27 cellular contexts compared by ENCODE assay signal in genomic region chr6:131958551-131959470, GRCh38. TPM values are rescaled to one million over a fixed set of nuclear protein-coding genes. Genes with fewer than 3 reads are reported as not detected.
DNase-seq lines count a peak whose midpoint lies in the region; ATAC-seq, FAIRE-seq and TF ChIP-seq lines count a peak whose summit lies in the region.
"Had no signal": no experiment of that assay in that cellular context is flagged by ENCODE, and none has a peak within 500 bp of the region (broad histone marks: within the 10 kb centered on the region; RNA-seq: fewer than 3 reads in every experiment).

No MANE protein-coding gene starts in this region.

- H3K9me3 Mint-ChIP-seq in type B pancreatic cell = peaks cover 5% of the 10 kb centered on the region
- H3K9me3 Mint-ChIP-seq: activated CD4-positive, alpha-beta T cell treated with anti-CD3 and anti-CD28 coated beads, Interleukin-2, amount 10 ng/mL, durations not matched to agents 7 days and 5 days; memory B cell; stimulated activated memory B cell treated with anti-CD40 and anti-IgM and Interleukin-4, amounts not matched to agents 10 μg/mL and 1 μg/mL and 100 μg/mL, for 72 hours had no signal

- no peaks in the 10 kb centered on the region for H3K27me3 Mint-ChIP-seq in type B pancreatic cell
- H3K27me3 Mint-ChIP-seq: memory B cell had no signal

- 43% methylated on average over 11 of the region's 11 CpGs for WGBS in body of pancreas, 2 donors
- WGBS in right lobe of liver (ENCODE audit: insufficient coverage, low coverage, low lambda C conversion rate, missing lambda C conversion rate) = 55% methylated on average over 9 of the region's 11 CpGs

- no peaks in the 10 kb centered on the region for H3K36me3 Mint-ChIP-seq in type B pancreatic cell
- H3K36me3 Mint-ChIP-seq: CD4-positive, CD25-positive, alpha-beta regulatory T cell; memory B cell; naive thymus-derived CD8-positive, alpha-beta T cell; stimulated activated memory B cell treated with anti-CD40 and anti-IgM and Interleukin-4, amounts not matched to agents 10 μg/mL and 1 μg/mL and 100 μg/mL, for 72 hours had no signal

- H3K27ac ChIP-seq in body of pancreas (peak overlapping the region in 3 of 4 donors; percentile 14 to 29 (median 17)), right lobe of liver (peak overlapping the region in 2 of 3 donors; percentile 33 to 41)
- H3K27ac ChIP-seq: epithelial cell of prostate, spleen, suprapubic skin, uterus, VCaP had no signal

- no peaks in the 10 kb centered on the region for H3K36me3 ChIP-seq in body of pancreas (replicated peaks in 1 of 2; ENCODE audit: insufficient read depth in 1 of 2, low read depth in 2 of 2)
- no peaks in the 10 kb centered on the region for H3K36me3 ChIP-seq in right lobe of liver
- H3K36me3 ChIP-seq: spleen, suprapubic skin, uterus had no signal

- peak; percentile 90 for ATAC-seq in body of pancreas
- ATAC-seq in right lobe of liver = peak; percentile 96 to 99 (median 96)
- no peak for ATAC-seq in GM21528 (IDR thresholded peaks at IDR 0.05; ENCODE audit: low FRiP score, unreplicated experiment)
- ATAC-seq: naive thymus-derived CD8-positive, alpha-beta T cell; stimulated activated memory B cell treated with anti-CD40 and anti-IgM and Interleukin-4, amounts not matched to agents 10 μg/mL and 1 μg/mL and 100 μg/mL, for 72 hours had no signal

- TF ChIP-seq CTCF in body of pancreas (IDR thresholded peaks at IDR 0.05) (no peak), right lobe of liver (IDR thresholded peaks at IDR 0.05) (no peak), type B pancreatic cell (conservative IDR thresholded peaks at IDR 0.05) (no peak)

- peak overlapping the region; percentile 39 for H3K27ac Mint-ChIP-seq in type B pancreatic cell
- H3K27ac Mint-ChIP-seq: activated CD4-positive, alpha-beta T cell treated with anti-CD3 and anti-CD28 coated beads, Interleukin-2, amount 10 ng/mL, durations not matched to agents 7 days and 5 days; CD4-positive, CD25-positive, alpha-beta regulatory T cell; memory B cell; naive thymus-derived CD8-positive, alpha-beta T cell; stimulated activated memory B cell treated with anti-CD40 and anti-IgM and Interleukin-4, amounts not matched to agents 10 μg/mL and 1 μg/mL and 100 μg/mL, for 72 hours had no signal

- no peak for DNase-seq in HTR-8/SVneo (ENCODE audit: insufficient read length, low spot score)
- DNase-seq in body of pancreas = peak; percentile 30 to 54 (median 52)
- DNase-seq in right lobe of liver = peak in 2 of 3 donors; percentile 21 to 65
- DNase-seq in type B pancreatic cell (ENCODE audit: extremely low spot score, unreplicated experiment) = no peak
- DNase-seq in H4 (ENCODE audit: low spot score) = no peak
- no peak for DNase-seq in KBM-7
- DNase-seq: activated CD4-positive, alpha-beta T cell treated with anti-CD3 and anti-CD28 coated beads, Interleukin-2, amount 10 ng/mL, durations not matched to agents 7 days and 5 days; activated naive CD4-positive, alpha-beta T cell; activated T-cell treated with anti-CD3 and anti-CD28 coated beads, Interleukin-2, amount 50 U/mL, for 48 hours; CD4-positive, CD25-positive, alpha-beta regulatory T cell; DMS 273 treated with DMSO at 0.1 percent for 48 hours; Karpas-422; kidney glomerular epithelial cell; naive thymus-derived CD8-positive, alpha-beta T cell; NCI-H187; NCI-H524 treated with DMSO at 0.1 percent for 48 hours; occipital lobe; spleen; stimulated activated CD4-positive, alpha-beta T cell treated with anti-CD3 and anti-CD28 coated beads, Interleukin-2, amount 100 ng/mL, for 48 hours; uterus had no signal

- FAIRE-seq in HTR-8/SVneo (lab: Jason Lieb, UNC) = peak; percentile 13

- peaks cover 17% of the 10 kb centered on the region for H3K4me1 Mint-ChIP-seq in type B pancreatic cell (ENCODE audit: unreplicated experiment)
- H3K4me1 Mint-ChIP-seq: activated CD4-positive, alpha-beta T cell treated with anti-CD3 and anti-CD28 coated beads, Interleukin-2, amount 10 ng/mL, durations not matched to agents 7 days and 5 days; CD4-positive, CD25-positive, alpha-beta regulatory T cell; memory B cell; naive thymus-derived CD8-positive, alpha-beta T cell; stimulated activated memory B cell treated with anti-CD40 and anti-IgM and Interleukin-4, amounts not matched to agents 10 μg/mL and 1 μg/mL and 100 μg/mL, for 72 hours had no signal

- intact Hi-C loops in body of pancreas (cut with DNase I) = no loop called here
- intact Hi-C loops in right lobe of liver (cut with DNase I) = no loop called here

- H3K4me1 ChIP-seq in body of pancreas (peaks cover 17% of the 10 kb centered on the region), right lobe of liver (peaks cover 0 to 24% (median 7%) of the 10 kb centered on the region in 4 donors)
- H3K4me1 ChIP-seq: uterus had no signal

- no peak for TF ChIP-seq POLR2A in body of pancreas (IDR thresholded peaks at IDR 0.05)
- TF ChIP-seq POLR2A in right lobe of liver (IDR thresholded peaks at IDR 0.05) = no peak

- H3K27me3 ChIP-seq in body of pancreas (no peaks in the 10 kb centered on the region), right lobe of liver (no peaks in the 10 kb centered on the region)
- H3K27me3 ChIP-seq: spleen, suprapubic skin, uterus had no signal

- in situ Hi-C loops in KBM-7 (cut with MboI; ENCODE audit: low pct_unique_long_range_greater_than_20kb, low sequenced_read_pairs) = no loop called here

- no peak overlapping the region for H3K4me3 Mint-ChIP-seq in type B pancreatic cell
- H3K4me3 Mint-ChIP-seq: activated CD4-positive, alpha-beta T cell treated with anti-CD3 and anti-CD28 coated beads, Interleukin-2, amount 10 ng/mL, durations not matched to agents 7 days and 5 days; CD4-positive, CD25-positive, alpha-beta regulatory T cell; memory B cell; naive thymus-derived CD8-positive, alpha-beta T cell; stimulated activated memory B cell treated with anti-CD40 and anti-IgM and Interleukin-4, amounts not matched to agents 10 μg/mL and 1 μg/mL and 100 μg/mL, for 72 hours had no signal

- no peak overlapping the region for H3K4me3 ChIP-seq in body of pancreas
- no peak overlapping the region for H3K4me3 ChIP-seq in right lobe of liver
- H3K4me3 ChIP-seq: spleen, suprapubic skin, uterus had no signal

- H3K9me3 ChIP-seq in body of pancreas (no peaks in the 10 kb centered on the region), right lobe of liver (no peaks in the 10 kb centered on the region)
- H3K9me3 ChIP-seq: spleen, suprapubic skin, uterus had no signal

RNA-seq across cellular contexts. Expression of gene CCN2, which starts 7.6 kb away (rescaled TPM):
- total RNA-seq in body of pancreas = 100 to 1,000 TPM; 109 to 203 TPM
- total RNA-seq in right lobe of liver = 10 to 100 TPM in 5 of 6 experiments, 1 to 10 TPM in 1; 3.4 to 82.9 (median 54.3) TPM
- 33.8 and 75.5 TPM in 2 replicates for total RNA-seq in type B pancreatic cell (ENCODE audit: low replicate concordance)
- 12.4 and 16.4 TPM in 2 replicates for total RNA-seq in H4 (2014; rRNA removed; shearing (Covaris generic))
- total RNA-seq: activated CD4-positive, alpha-beta T cell treated with anti-CD3 and anti-CD28 coated beads, Interleukin-2, amount 10 ng/mL, durations not matched to agents 7 days and 5 days; CD4-positive, CD25-positive, alpha-beta regulatory T cell; T-helper 2 cell treated with Interferon-gamma antibody and Interleukin-4, amounts not matched to agents 100 ng/mL and 5 ng/mL, for 36 hours had no signal

Comparison
In these comparisons a context has a peak if more than half of its experiments do, and no peak if none do; other contexts are left out.
1. DNase-seq: peak in body of pancreas (4 of 4) and right lobe of liver (2 of 3); none in HTR-8/SVneo (single experiment), type B pancreatic cell (single experiment), H4 (single experiment) and KBM-7 (single experiment).